ENCODE assay signal across 16 cellular contexts in genomic region chr7:85215098-85215497, GRCh38. TPM values are rescaled to one million over a fixed set of nuclear protein-coding genes. Genes with fewer than 3 reads are reported as not detected.
DNase-seq lines count a peak whose midpoint lies in the region; ATAC-seq and TF ChIP-seq lines count a peak whose summit lies in the region.
"Had no signal": no experiment of that assay in that cellular context is flagged by ENCODE, and none has a peak within 500 bp of the region (broad histone marks: within the 10 kb centered on the region; RNA-seq: fewer than 3 reads in every experiment).

No MANE protein-coding gene starts in this region.

- no peaks in the 10 kb centered on the region for H3K4me1 ChIP-seq in naive thymus-derived CD4-positive, alpha-beta T cell (ENCODE audit: control insufficient read depth in 2 of 2, insufficient read depth in 2 of 2, low read length in 2 of 2)

- POLR2A ChIA-PET in naive thymus-derived CD4-positive, alpha-beta T cell (lab: Charles Lee): no interaction called here
- POLR2A ChIA-PET in RWPE1 (lab: Yijun Ruan, JAX; ENCODE audit: low non-redundant PET): no interaction called here

- no peaks in the 10 kb centered on the region for H3K9me3 ChIP-seq in naive thymus-derived CD4-positive, alpha-beta T cell (ENCODE audit: control insufficient read depth in 2 of 3, low read length in 3 of 3)

- no peaks in the 10 kb centered on the region for H3K36me3 Mint-ChIP-seq in naive thymus-derived CD4-positive, alpha-beta T cell

- no peaks in the 10 kb centered on the region for H3K4me1 Mint-ChIP-seq in naive thymus-derived CD4-positive, alpha-beta T cell
- H3K4me1 Mint-ChIP-seq: B cell had no signal

- H3K9me3 Mint-ChIP-seq in naive thymus-derived CD4-positive, alpha-beta T cell: peaks cover 0 to 3% (median 0%) of the 10 kb centered on the region in 11 donors
- H3K9me3 Mint-ChIP-seq: activated T-helper 1 cell treated with anti-CD3 and anti-CD28 coated beads, Interleukin-12 subunit alpha, Interleukin-12 subunit beta, Interleukin-2, Interleukin-4 antibody, amounts not matched to agents 30 ng/mL and 10 ng/mL and 1 ng/mL, durations not matched to agents 14 hours and 24 hours and 36 hours; dendritic cell treated with granulocyte-macrophage colony-stimulating factor and Interleukin-4, amounts not matched to agents 40 ng/mL and 50 ng/mL, for 4 days had no signal

- no peak overlapping the region for H3K27ac ChIP-seq in naive thymus-derived CD4-positive, alpha-beta T cell (ENCODE audit: low read depth, low read length)
- no peak overlapping the region for H3K27ac ChIP-seq in RWPE1

- no peak for TF ChIP-seq CTCF in RWPE1 (conservative IDR thresholded peaks at IDR 0.05; ENCODE audit: low read depth)

- no peaks in the 10 kb centered on the region for H3K36me3 ChIP-seq in naive thymus-derived CD4-positive, alpha-beta T cell (ENCODE audit: control insufficient read depth in 2 of 3, insufficient read depth in 3 of 3, low read length in 3 of 3)

- CTCF ChIA-PET in naive thymus-derived CD4-positive, alpha-beta T cell (lab: Charles Lee): no interaction called here
- CTCF ChIA-PET in RWPE1 (lab: Yijun Ruan, JAX): interaction anchor here (0.6 kb wide), 1 partner anchor 578 kb away, joined by 5 read pairs; no protein-coding TSS in a partner anchor

- no peak overlapping the region for H3K4me3 ChIP-seq in naive thymus-derived CD4-positive, alpha-beta T cell (ENCODE audit: low read length)
- H3K4me3 ChIP-seq: K562 had no signal

- no peaks in the 10 kb centered on the region for H3K27me3 Mint-ChIP-seq in naive thymus-derived CD4-positive, alpha-beta T cell
- H3K27me3 Mint-ChIP-seq: B cell; dendritic cell treated with granulocyte-macrophage colony-stimulating factor and Interleukin-4, amounts not matched to agents 40 ng/mL and 50 ng/mL, for 4 days had no signal

- DNase-seq in KG1 (lab: John Stamatoyannopoulos, UW): no peak
- DNase-seq in mucosa of gallbladder (ENCODE audit: low spot score): no peak
- DNase-seq in naive thymus-derived CD4-positive, alpha-beta T cell: no peak
- DNase-seq in RWPE1 (ENCODE audit: low spot score): no peak
- DNase-seq: DMS79 treated with DMSO at 0.1 percent for 48 hours, NCI-H1436 treated with DMSO at 0.1 percent for 48 hours, NCI-H748 treated with DMSO at 0.1 percent for 48 hours, T-helper 9 cell had no signal

- no peak overlapping the region for H3K27ac Mint-ChIP-seq in naive thymus-derived CD4-positive, alpha-beta T cell
- H3K27ac Mint-ChIP-seq: activated T-helper 1 cell treated with anti-CD3 and anti-CD28 coated beads, Interleukin-12 subunit alpha, Interleukin-12 subunit beta, Interleukin-2, Interleukin-4 antibody, amounts not matched to agents 30 ng/mL and 10 ng/mL and 1 ng/mL, durations not matched to agents 14 hours and 24 hours and 36 hours; B cell; dendritic cell treated with granulocyte-macrophage colony-stimulating factor and Interleukin-4, amounts not matched to agents 40 ng/mL and 50 ng/mL, for 4 days had no signal

- no peak overlapping the region for H3K4me3 Mint-ChIP-seq in naive thymus-derived CD4-positive, alpha-beta T cell
- H3K4me3 Mint-ChIP-seq: activated T-helper 1 cell treated with anti-CD3 and anti-CD28 coated beads, Interleukin-12 subunit alpha, Interleukin-12 subunit beta, Interleukin-2, Interleukin-4 antibody, amounts not matched to agents 30 ng/mL and 10 ng/mL and 1 ng/mL, durations not matched to agents 14 hours and 24 hours and 36 hours; B cell; dendritic cell treated with granulocyte-macrophage colony-stimulating factor and Interleukin-4, amounts not matched to agents 40 ng/mL and 50 ng/mL, for 4 days had no signal

- intact Hi-C loops in naive thymus-derived CD4-positive, alpha-beta T cell (cut with micrococcal nuclease): no loop called here

- ATAC-seq in GM18873 (IDR thresholded peaks at IDR 0.05; ENCODE audit: low FRiP score, unreplicated experiment): peak; percentile 88
- peak; percentile 86 for ATAC-seq in GM21619 (IDR thresholded peaks at IDR 0.05; ENCODE audit: unreplicated experiment)
- ATAC-seq in HG03025 (IDR thresholded peaks at IDR 0.05; ENCODE audit: low FRiP score, unreplicated experiment): peak; percentile 66
- peak; percentile 90 for ATAC-seq in HG03565 (IDR thresholded peaks at IDR 0.05; ENCODE audit: unreplicated experiment)
- no peak for ATAC-seq in naive thymus-derived CD4-positive, alpha-beta T cell
- ATAC-seq: K562 had no signal

- no peaks in the 10 kb centered on the region for H3K27me3 ChIP-seq in naive thymus-derived CD4-positive, alpha-beta T cell (ENCODE audit: control insufficient read depth in 2 of 2, insufficient read depth in 2 of 2, low read length in 2 of 2)

RNA-seq across cellular contexts. Expression of gene SEMA3D, which starts 28.2 kb away (rescaled TPM):
- total RNA-seq in mucosa of gallbladder: 1.4 TPM
- not detected for total RNA-seq in naive thymus-derived CD4-positive, alpha-beta T cell
- not detected for polyA plus RNA-seq in naive thymus-derived CD4-positive, alpha-beta T cell
